Comparison of ENCODE assay signal across 15 cellular contexts in the genomic region with DNA sequence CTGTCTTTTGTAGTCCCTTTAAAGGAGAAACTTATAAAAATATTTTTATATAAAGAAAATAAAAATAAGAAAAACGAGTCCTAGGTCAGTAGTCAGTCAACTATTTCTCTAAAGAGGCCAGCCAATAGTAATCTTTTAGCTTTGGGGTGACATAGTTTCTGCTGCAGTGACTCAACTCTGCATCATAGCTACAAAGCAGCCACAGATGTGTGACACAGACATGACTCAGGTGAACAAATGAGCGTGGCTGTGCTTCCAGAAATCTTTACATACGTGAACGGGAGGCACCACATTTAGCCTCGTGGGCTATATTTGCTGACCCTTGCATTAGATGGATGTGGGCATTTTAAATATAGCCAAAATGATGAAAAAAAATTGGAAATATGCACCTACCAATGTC.
DNase-seq lines count a peak whose midpoint lies in the region; ATAC-seq, FAIRE-seq and TF ChIP-seq lines count a peak whose summit lies in the region.
"Had no signal": no experiment of that assay in that cellular context is flagged by ENCODE, and none has a peak within 500 bp of the region (broad histone marks: within the 10 kb centered on the region; RNA-seq: fewer than 3 reads in every experiment).

No MANE protein-coding gene starts in this region.

- H3K36me3 ChIP-seq in breast epithelium = peaks cover 3% of the 10 kb centered on the region
- no peaks in the 10 kb centered on the region for H3K36me3 ChIP-seq in bronchial epithelial cell (ENCODE audit: control insufficient read depth, insufficient read depth, low read length)
- H3K36me3 ChIP-seq in prostate gland = no peaks in the 10 kb centered on the region
- H3K36me3 ChIP-seq: heart left ventricle had no signal

- H3K9me3 ChIP-seq in breast epithelium (no peaks in the 10 kb centered on the region), prostate gland (no peaks in the 10 kb centered on the region)

- 76% methylated on average over 5 of the region's 5 CpGs for WGBS in prostate gland

- ATAC-seq in stimulated activated effector memory CD8-positive, alpha-beta T cell treated with anti-CD3 and anti-CD28 coated beads, Interleukin-12 subunit alpha, Interleukin-12 subunit beta, amount 100 ng/mL, for 72 hours = peak; percentile 55
- ATAC-seq: heart left ventricle had no signal

- H3K27ac Mint-ChIP-seq in MCF 10A (ENCODE audit: low read depth, unreplicated experiment) = no peak overlapping the region
- no peak overlapping the region for H3K27ac Mint-ChIP-seq in stimulated activated effector memory CD8-positive, alpha-beta T cell treated with anti-CD3 and anti-CD28 coated beads, Interleukin-12 subunit alpha, Interleukin-12 subunit beta, amount 100 ng/mL, for 72 hours

- no peak for FAIRE-seq in bronchial epithelial cell (lab: Jason Lieb, UNC)
- FAIRE-seq: small intestine had no signal

- no TSS peak for BruUV-seq in MCF 10A (replicated peaks; lab: Mats Ljungman, UMichigan)

- H3K4me1 ChIP-seq in breast epithelium (no peaks in the 10 kb centered on the region), prostate gland (replicated peaks) (no peaks in the 10 kb centered on the region)
- H3K4me1 ChIP-seq: heart left ventricle had no signal

- H3K27ac ChIP-seq in breast epithelium (no peak overlapping the region), prostate gland (no peak overlapping the region)
- H3K27ac ChIP-seq: heart left ventricle, KMS-11 had no signal

- H3K4me3 Mint-ChIP-seq in MCF 10A (ENCODE audit: unreplicated experiment) = no peak overlapping the region
- H3K4me3 Mint-ChIP-seq in stimulated activated effector memory CD8-positive, alpha-beta T cell treated with anti-CD3 and anti-CD28 coated beads, Interleukin-12 subunit alpha, Interleukin-12 subunit beta, amount 100 ng/mL, for 72 hours = no peak overlapping the region

- TF ChIP-seq POLR2A in breast epithelium (IDR thresholded peaks at IDR 0.05) (no peak), prostate gland (IDR thresholded peaks at IDR 0.05) (no peak)

- TF ChIP-seq CTCF in MCF 10A (IDR thresholded peaks at IDR 0.05; ENCODE audit: unreplicated experiment) (no peak), breast epithelium (IDR thresholded peaks at IDR 0.05) (no peak), bronchial epithelial cell (IDR thresholded peaks at IDR 0.05; ENCODE audit: insufficient read depth, low read length, severe bottlenecking) (no peak), prostate gland (IDR thresholded peaks at IDR 0.05) (no peak)

- H3K36me3 Mint-ChIP-seq in MCF 10A (ENCODE audit: insufficient read depth, unreplicated experiment) = no peaks in the 10 kb centered on the region
- no peaks in the 10 kb centered on the region for H3K36me3 Mint-ChIP-seq in stimulated activated effector memory CD8-positive, alpha-beta T cell treated with anti-CD3 and anti-CD28 coated beads, Interleukin-12 subunit alpha, Interleukin-12 subunit beta, amount 100 ng/mL, for 72 hours

- CTCF ChIA-PET in MCF 10A (lab: Yijun Ruan, JAX) = interaction anchor here (0.7 kb wide), 1 partner anchor 458 kb away, joined by 3 read pairs; no protein-coding TSS in a partner anchor

- POLR2A ChIA-PET in MCF 10A (lab: Yijun Ruan, JAX) = no interaction called here

- H3K9me3 Mint-ChIP-seq in MCF 10A (ENCODE audit: unreplicated experiment) = no peaks in the 10 kb centered on the region
- peaks cover 26% of the 10 kb centered on the region for H3K9me3 Mint-ChIP-seq in stimulated activated effector memory CD8-positive, alpha-beta T cell treated with anti-CD3 and anti-CD28 coated beads, Interleukin-12 subunit alpha, Interleukin-12 subunit beta, amount 100 ng/mL, for 72 hours

- no peaks in the 10 kb centered on the region for H3K27me3 ChIP-seq in breast epithelium
- H3K27me3 ChIP-seq in bronchial epithelial cell (ENCODE audit: control insufficient read depth, insufficient read depth, low read length) = no peaks in the 10 kb centered on the region
- H3K27me3 ChIP-seq in prostate gland (replicated peaks; ENCODE audit: insufficient read depth) = no peaks in the 10 kb centered on the region
- H3K27me3 ChIP-seq: heart left ventricle had no signal

- intact Hi-C loops in MCF 10A (cut with micrococcal nuclease) = no loop called here
- intact Hi-C loops in breast epithelium (cut with DNase I; ENCODE audit: low total_unique reads) = no loop called here
- intact Hi-C loops in prostate gland (cut with DNase I) = no loop called here

- peaks cover 6% of the 10 kb centered on the region for H3K4me1 Mint-ChIP-seq in MCF 10A (ENCODE audit: insufficient read depth, unreplicated experiment)
- H3K4me1 Mint-ChIP-seq in stimulated activated effector memory CD8-positive, alpha-beta T cell treated with anti-CD3 and anti-CD28 coated beads, Interleukin-12 subunit alpha, Interleukin-12 subunit beta, amount 100 ng/mL, for 72 hours = no peaks in the 10 kb centered on the region

- H3K27me3 Mint-ChIP-seq in MCF 10A (ENCODE audit: insufficient read depth, unreplicated experiment) = no peaks in the 10 kb centered on the region

- peak; percentile 83 for DNase-seq in MCF 10A (ENCODE audit: unreplicated experiment)
- no peak for DNase-seq in breast epithelium (ENCODE audit: low spot score in 2 of 2)
- DNase-seq in OCI-M1 (lab: John Stamatoyannopoulos, UW) = peak; percentile 11
- peak; percentile 87 for DNase-seq in bronchial epithelial cell (ENCODE audit: low read depth)
- DNase-seq in stimulated activated effector memory CD8-positive, alpha-beta T cell treated with anti-CD3 and anti-CD28 coated beads, Interleukin-12 subunit alpha, Interleukin-12 subunit beta, amount 100 ng/mL, for 72 hours (ENCODE audit: low spot score in 2 of 2) = no peak
- DNase-seq in EL = no peak
- no peak for DNase-seq in prostate gland (ENCODE audit: low spot score)
- no peak for DNase-seq in RPMI8226
- DNase-seq: activated naive CD4-positive, alpha-beta T cell treated with anti-CD3 and anti-CD28 coated beads, Interleukin-2, amount 50 U/mL, for 16 hours; H7; heart left ventricle; NCI-H1694; NCI-H526; small intestine had no signal

- H3K4me3 ChIP-seq in breast epithelium (no peak overlapping the region), bronchial epithelial cell (ENCODE audit: low read depth, low read length) (no peak overlapping the region), prostate gland (no peak overlapping the region)
- H3K4me3 ChIP-seq: heart left ventricle had no signal

Comparison
In these comparisons a context has a peak if more than half of its experiments do, and no peak if none do; other contexts are left out.
1. DNase-seq: peak in MCF 10A (single experiment), OCI-M1 (single experiment) and bronchial epithelial cell (single experiment); none in breast epithelium (0 of 2), stimulated activated effector memory CD8-positive, alpha-beta T cell treated with anti-CD3 and anti-CD28 coated beads, Interleukin-12 subunit alpha, Interleukin-12 subunit beta, amount 100 ng/mL, for 72 hours (0 of 2), EL (single experiment), prostate gland (single experiment) and RPMI8226 (single experiment).